1 cellular context compared by ENCODE assay signal in genomic region chr13:30364133-30364532, GRCh38.
A peak's percentile ranks its signal among the peaks of the same experiment; 100 is the strongest.
TF ChIP-seq lines count a peak whose summit lies in the region.

No MANE protein-coding gene starts in this region.

TF ChIP-seq in H1, 55 proteins besides CTCF, POLR2A, EP300 and RAD21:
- no peak for TF ChIP-seq CBX8 (IDR thresholded peaks at IDR 0.05; ENCODE audit: borderline replicate concordance, low read depth, low read length)
- no peak for TF ChIP-seq ASH2L (IDR thresholded peaks at IDR 0.05; ENCODE audit: low read length)
- no peak for TF ChIP-seq POLR2AphosphoS5 (IDR thresholded peaks at IDR 0.05; ENCODE audit: low read depth, low read length)
- no peak for TF ChIP-seq KDM1A (IDR thresholded peaks at IDR 0.05; ENCODE audit: borderline replicate concordance, low read length)
- no peak for TF ChIP-seq E2F6 (IDR thresholded peaks at IDR 0.05)
- TF ChIP-seq SP4 (IDR thresholded peaks at IDR 0.05; ENCODE audit: low read length) = no peak
- no peak for TF ChIP-seq KDM5A (IDR thresholded peaks at IDR 0.05; ENCODE audit: low read length)
- peak; percentile 56 for TF ChIP-seq BACH1 (IDR thresholded peaks at IDR 0.05; ENCODE audit: low read length)
- TF ChIP-seq MAFK (IDR thresholded peaks at IDR 0.05; ENCODE audit: low read depth, low read length) = peak; percentile 51
TF ChIP-seq in H1: peak in this region for 2.
